1 cellular context compared by ENCODE assay signal in the genomic region with DNA sequence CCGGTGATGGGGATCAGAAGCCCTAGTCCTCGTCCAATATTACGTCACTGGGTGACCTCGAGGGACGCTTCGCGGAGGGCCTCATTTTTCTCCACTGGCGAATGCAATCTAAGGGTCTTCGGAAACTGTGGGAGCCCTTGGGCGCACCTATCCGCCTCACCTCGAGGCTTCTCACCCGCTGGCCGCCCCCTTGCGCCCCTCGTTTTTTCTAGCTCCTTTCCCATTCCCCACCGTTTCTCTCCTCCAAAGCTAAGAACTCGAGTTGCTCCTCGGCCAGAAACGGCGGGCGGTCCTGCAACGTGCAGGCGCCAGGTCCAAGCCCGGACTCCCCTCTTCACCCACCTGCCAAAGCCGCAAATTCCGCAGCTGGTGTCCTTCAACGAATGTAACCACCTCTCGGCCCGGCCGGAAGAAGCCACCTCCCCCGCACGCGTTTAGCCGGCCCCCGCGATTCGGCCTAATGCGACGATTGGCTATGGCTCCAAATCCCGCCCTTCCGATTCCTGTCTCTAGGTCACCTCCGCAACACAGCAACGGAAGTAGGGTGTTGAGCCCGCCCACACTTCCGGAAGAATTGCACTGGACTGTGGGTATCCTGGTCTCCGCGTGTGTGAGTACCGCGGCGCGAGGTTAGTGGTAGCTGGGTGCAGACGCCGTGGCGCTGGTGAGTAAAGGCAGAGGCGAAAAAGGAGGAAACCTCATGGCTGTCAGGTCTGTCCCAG.
A peak's percentile ranks its signal among the peaks of the same experiment; 100 is the strongest.
TF ChIP-seq lines count a peak whose summit lies in the region.

A gene with protein sequence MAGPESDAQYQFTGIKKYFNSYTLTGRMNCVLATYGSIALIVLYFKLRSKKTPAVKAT (minus strand): TSS at position 409 of the 722 bp plus-strand sequence. CDS start 4,018 bp downstream, outside the sequence.
A gene with protein sequence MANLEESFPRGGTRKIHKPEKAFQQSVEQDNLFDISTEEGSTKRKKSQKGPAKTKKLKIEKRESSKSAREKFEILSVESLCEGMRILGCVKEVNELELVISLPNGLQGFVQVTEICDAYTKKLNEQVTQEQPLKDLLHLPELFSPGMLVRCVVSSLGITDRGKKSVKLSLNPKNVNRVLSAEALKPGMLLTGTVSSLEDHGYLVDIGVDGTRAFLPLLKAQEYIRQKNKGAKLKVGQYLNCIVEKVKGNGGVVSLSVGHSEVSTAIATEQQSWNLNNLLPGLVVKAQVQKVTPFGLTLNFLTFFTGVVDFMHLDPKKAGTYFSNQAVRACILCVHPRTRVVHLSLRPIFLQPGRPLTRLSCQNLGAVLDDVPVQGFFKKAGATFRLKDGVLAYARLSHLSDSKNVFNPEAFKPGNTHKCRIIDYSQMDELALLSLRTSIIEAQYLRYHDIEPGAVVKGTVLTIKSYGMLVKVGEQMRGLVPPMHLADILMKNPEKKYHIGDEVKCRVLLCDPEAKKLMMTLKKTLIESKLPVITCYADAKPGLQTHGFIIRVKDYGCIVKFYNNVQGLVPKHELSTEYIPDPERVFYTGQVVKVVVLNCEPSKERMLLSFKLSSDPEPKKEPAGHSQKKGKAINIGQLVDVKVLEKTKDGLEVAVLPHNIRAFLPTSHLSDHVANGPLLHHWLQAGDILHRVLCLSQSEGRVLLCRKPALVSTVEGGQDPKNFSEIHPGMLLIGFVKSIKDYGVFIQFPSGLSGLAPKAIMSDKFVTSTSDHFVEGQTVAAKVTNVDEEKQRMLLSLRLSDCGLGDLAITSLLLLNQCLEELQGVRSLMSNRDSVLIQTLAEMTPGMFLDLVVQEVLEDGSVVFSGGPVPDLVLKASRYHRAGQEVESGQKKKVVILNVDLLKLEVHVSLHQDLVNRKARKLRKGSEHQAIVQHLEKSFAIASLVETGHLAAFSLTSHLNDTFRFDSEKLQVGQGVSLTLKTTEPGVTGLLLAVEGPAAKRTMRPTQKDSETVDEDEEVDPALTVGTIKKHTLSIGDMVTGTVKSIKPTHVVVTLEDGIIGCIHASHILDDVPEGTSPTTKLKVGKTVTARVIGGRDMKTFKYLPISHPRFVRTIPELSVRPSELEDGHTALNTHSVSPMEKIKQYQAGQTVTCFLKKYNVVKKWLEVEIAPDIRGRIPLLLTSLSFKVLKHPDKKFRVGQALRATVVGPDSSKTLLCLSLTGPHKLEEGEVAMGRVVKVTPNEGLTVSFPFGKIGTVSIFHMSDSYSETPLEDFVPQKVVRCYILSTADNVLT (N-terminal part only) (plus strand): TSS at position 560 of the 722 bp plus-strand sequence. CDS start 1,801 bp downstream, outside the sequence.

TF ChIP-seq in HepG2, 621 proteins besides CTCF, POLR2A, EP300 and RAD21 (continued from another document and continues in another):
- TF ChIP-seq YEATS2 (CRISPR knock-in tag; IDR thresholded peaks at IDR 0.05; ENCODE audit: borderline replicate concordance) (peak; percentile 97), ZFP36 (IDR thresholded peaks at IDR 0.05; ENCODE audit: borderline replicate concordance, low read depth, low read length, partially characterized antibody) (no peak), ARNT (IDR thresholded peaks at IDR 0.05) (no peak), ZNF24 (IDR thresholded peaks at IDR 0.05) (no peak), AGO1 (IDR thresholded peaks at IDR 0.05; ENCODE audit: low read depth, low read length, poor library complexity, severe bottlenecking) (peak; percentile 53), HMGA1 (CRISPR knock-in tag; conservative IDR thresholded peaks at IDR 0.05) (no peak), GABPA (IDR thresholded peaks at IDR 0.05; ENCODE audit: low read depth, low read length) (peak; percentile 97), GABPA (CRISPR knock-in tag; IDR thresholded peaks at IDR 0.05; ENCODE audit: low read depth) (peak; percentile 99), NR3C1 (CRISPR knock-in tag; IDR thresholded peaks at IDR 0.05) (no peak), ZNF496 (CRISPR knock-in tag; IDR thresholded peaks at IDR 0.05; ENCODE audit: insufficient replicate concordance) (no peak), SMAD3 (CRISPR knock-in tag; IDR thresholded peaks at IDR 0.05) (peak; percentile 81; the same call in 1 of the 2 replicates), HOXA9 (CRISPR knock-in tag; IDR thresholded peaks at IDR 0.05; ENCODE audit: borderline replicate concordance) (peak; percentile 72; the same call in 1 of the 2 replicates), HNRNPK (IDR thresholded peaks at IDR 0.05; ENCODE audit: low read depth, low read length, poor library complexity, severe bottlenecking) (no peak), ZNF562 (CRISPR knock-in tag; IDR thresholded peaks at IDR 0.05; ENCODE audit: borderline replicate concordance) (0 out of 2 replicates have a peak, but pooled peaks have one; percentile 40), RXRB (CRISPR knock-in tag; IDR thresholded peaks at IDR 0.05; ENCODE audit: borderline replicate concordance) (peak; percentile 63), ZNF251 (CRISPR knock-in tag; IDR thresholded peaks at IDR 0.05) (no peak), ZKSCAN5 (CRISPR knock-in tag; IDR thresholded peaks at IDR 0.05) (no peak), ZNF619 (CRISPR knock-in tag; IDR thresholded peaks at IDR 0.05) (0 out of 2 replicates have a peak, but pooled peaks have one; percentile 9), ZFY (CRISPR knock-in tag; IDR thresholded peaks at IDR 0.05) (peak; percentile 69), CENPT (CRISPR knock-in tag; IDR thresholded peaks at IDR 0.05; ENCODE audit: low read depth) (no peak), AHR (CRISPR knock-in tag; IDR thresholded peaks at IDR 0.05) (no peak; the same call in 1 of the 2 replicates), HNF4G (IDR thresholded peaks at IDR 0.05; ENCODE audit: borderline replicate concordance, low read depth, low read length) (no peak), HNF4G (CRISPR knock-in tag; IDR thresholded peaks at IDR 0.05; ENCODE audit: borderline replicate concordance, low read depth) (no peak), SMYD3 (CRISPR knock-in tag; IDR thresholded peaks at IDR 0.05) (no peak), SMAD1 (CRISPR knock-in tag; IDR thresholded peaks at IDR 0.05; ENCODE audit: borderline replicate concordance, low read depth) (no peak), ZNF264 (CRISPR knock-in tag; IDR thresholded peaks at IDR 0.05) (peak; percentile 77), MED13 (CRISPR knock-in tag; IDR thresholded peaks at IDR 0.05) (0 out of 2 replicates have a peak, but pooled peaks have one; percentile 24), NCOA2 (CRISPR knock-in tag; IDR thresholded peaks at IDR 0.05) (0 out of 2 replicates have a peak, but pooled peaks have one; percentile 31), NBN (conservative IDR thresholded peaks at IDR 0.05) (no peak), SNAI1 (CRISPR knock-in tag; IDR thresholded peaks at IDR 0.05; ENCODE audit: borderline replicate concordance) (no peak)
- TF ChIP-seq, protein P1, sequence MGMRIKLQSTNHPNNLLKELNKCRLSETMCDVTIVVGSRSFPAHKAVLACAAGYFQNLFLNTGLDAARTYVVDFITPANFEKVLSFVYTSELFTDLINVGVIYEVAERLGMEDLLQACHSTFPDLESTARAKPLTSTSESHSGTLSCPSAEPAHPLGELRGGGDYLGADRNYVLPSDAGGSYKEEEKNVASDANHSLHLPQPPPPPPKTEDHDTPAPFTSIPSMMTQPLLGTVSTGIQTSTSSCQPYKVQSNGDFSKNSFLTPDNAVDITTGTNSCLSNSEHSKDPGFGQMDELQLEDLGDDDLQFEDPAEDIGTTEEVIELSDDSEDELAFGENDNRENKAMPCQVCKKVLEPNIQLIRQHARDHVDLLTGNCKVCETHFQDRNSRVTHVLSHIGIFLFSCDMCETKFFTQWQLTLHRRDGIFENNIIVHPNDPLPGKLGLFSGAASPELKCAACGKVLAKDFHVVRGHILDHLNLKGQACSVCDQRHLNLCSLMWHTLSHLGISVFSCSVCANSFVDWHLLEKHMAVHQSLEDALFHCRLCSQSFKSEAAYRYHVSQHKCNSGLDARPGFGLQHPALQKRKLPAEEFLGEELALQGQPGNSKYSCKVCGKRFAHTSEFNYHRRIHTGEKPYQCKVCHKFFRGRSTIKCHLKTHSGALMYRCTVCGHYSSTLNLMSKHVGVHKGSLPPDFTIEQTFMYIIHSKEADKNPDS (CRISPR knock-in tag; IDR thresholded peaks at IDR 0.05) = 0 out of 2 replicates have a peak, but pooled peaks have one; percentile 76
- TF ChIP-seq, protein P2, sequence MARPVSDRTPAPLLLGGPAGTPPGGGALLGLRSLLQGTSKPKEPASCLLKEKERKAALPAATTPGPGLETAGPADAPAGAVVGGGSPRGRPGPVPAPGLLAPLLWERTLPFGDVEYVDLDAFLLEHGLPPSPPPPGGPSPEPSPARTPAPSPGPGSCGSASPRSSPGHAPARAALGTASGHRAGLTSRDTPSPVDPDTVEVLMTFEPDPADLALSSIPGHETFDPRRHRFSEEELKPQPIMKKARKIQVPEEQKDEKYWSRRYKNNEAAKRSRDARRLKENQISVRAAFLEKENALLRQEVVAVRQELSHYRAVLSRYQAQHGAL (CRISPR knock-in tag; IDR thresholded peaks at IDR 0.05; ENCODE audit: not compliant biosample characterization) = no peak
- TF ChIP-seq, protein P3, sequence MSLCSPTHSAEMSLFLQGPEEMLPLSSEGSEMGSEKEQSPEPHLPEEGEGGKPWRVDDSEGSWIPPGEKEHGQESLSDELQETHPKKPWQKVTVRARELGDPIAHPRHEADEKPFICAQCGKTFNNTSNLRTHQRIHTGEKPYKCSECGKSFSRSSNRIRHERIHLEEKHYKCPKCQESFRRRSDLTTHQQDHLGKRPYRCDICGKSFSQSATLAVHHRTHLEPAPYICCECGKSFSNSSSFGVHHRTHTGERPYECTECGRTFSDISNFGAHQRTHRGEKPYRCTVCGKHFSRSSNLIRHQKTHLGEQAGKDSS (CRISPR knock-in tag; IDR thresholded peaks at IDR 0.05; ENCODE audit: borderline replicate concordance, low read depth) = no peak; the same call in 1 of the 2 replicates
- TF ChIP-seq, protein P4, sequence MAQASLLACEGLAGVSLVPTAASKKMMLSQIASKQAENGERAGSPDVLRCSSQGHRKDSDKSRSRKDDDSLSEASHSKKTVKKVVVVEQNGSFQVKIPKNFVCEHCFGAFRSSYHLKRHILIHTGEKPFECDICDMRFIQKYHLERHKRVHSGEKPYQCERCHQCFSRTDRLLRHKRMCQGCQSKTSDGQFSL (CRISPR knock-in tag; IDR thresholded peaks at IDR 0.05) = no peak
- TF ChIP-seq, protein P5, sequence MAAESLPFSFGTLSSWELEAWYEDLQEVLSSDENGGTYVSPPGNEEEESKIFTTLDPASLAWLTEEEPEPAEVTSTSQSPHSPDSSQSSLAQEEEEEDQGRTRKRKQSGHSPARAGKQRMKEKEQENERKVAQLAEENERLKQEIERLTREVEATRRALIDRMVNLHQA (CRISPR knock-in tag; IDR thresholded peaks at IDR 0.05) = no peak
- TF ChIP-seq, protein P6, sequence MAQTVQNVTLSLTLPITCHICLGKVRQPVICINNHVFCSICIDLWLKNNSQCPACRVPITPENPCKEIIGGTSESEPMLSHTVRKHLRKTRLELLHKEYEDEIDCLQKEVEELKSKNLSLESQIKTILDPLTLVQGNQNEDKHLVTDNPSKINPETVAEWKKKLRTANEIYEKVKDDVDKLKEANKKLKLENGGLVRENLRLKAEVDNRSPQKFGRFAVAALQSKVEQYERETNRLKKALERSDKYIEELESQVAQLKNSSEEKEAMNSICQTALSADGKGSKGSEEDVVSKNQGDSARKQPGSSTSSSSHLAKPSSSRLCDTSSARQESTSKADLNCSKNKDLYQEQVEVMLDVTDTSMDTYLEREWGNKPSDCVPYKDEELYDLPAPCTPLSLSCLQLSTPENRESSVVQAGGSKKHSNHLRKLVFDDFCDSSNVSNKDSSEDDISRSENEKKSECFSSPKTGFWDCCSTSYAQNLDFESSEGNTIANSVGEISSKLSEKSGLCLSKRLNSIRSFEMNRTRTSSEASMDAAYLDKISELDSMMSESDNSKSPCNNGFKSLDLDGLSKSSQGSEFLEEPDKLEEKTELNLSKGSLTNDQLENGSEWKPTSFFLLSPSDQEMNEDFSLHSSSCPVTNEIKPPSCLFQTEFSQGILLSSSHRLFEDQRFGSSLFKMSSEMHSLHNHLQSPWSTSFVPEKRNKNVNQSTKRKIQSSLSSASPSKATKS (CRISPR knock-in tag; IDR thresholded peaks at IDR 0.05) = no peak
- TF ChIP-seq, protein P7, sequence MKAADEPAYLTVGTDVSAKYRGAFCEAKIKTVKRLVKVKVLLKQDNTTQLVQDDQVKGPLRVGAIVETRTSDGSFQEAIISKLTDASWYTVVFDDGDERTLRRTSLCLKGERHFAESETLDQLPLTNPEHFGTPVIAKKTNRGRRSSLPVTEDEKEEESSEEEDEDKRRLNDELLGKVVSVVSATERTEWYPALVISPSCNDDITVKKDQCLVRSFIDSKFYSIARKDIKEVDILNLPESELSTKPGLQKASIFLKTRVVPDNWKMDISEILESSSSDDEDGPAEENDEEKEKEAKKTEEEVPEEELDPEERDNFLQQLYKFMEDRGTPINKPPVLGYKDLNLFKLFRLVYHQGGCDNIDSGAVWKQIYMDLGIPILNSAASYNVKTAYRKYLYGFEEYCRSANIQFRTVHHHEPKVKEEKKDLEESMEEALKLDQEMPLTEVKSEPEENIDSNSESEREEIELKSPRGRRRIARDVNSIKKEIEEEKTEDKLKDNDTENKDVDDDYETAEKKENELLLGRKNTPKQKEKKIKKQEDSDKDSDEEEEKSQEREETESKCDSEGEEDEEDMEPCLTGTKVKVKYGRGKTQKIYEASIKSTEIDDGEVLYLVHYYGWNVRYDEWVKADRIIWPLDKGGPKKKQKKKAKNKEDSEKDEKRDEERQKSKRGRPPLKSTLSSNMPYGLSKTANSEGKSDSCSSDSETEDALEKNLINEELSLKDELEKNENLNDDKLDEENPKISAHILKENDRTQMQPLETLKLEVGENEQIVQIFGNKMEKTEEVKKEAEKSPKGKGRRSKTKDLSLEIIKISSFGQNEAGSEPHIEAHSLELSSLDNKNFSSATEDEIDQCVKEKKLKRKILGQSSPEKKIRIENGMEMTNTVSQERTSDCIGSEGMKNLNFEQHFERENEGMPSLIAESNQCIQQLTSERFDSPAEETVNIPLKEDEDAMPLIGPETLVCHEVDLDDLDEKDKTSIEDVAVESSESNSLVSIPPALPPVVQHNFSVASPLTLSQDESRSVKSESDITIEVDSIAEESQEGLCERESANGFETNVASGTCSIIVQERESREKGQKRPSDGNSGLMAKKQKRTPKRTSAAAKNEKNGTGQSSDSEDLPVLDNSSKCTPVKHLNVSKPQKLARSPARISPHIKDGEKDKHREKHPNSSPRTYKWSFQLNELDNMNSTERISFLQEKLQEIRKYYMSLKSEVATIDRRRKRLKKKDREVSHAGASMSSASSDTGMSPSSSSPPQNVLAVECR (CRISPR knock-in tag; IDR thresholded peaks at IDR 0.05; ENCODE audit: borderline replicate concordance) = peak; percentile 97
- TF ChIP-seq, protein P8, sequence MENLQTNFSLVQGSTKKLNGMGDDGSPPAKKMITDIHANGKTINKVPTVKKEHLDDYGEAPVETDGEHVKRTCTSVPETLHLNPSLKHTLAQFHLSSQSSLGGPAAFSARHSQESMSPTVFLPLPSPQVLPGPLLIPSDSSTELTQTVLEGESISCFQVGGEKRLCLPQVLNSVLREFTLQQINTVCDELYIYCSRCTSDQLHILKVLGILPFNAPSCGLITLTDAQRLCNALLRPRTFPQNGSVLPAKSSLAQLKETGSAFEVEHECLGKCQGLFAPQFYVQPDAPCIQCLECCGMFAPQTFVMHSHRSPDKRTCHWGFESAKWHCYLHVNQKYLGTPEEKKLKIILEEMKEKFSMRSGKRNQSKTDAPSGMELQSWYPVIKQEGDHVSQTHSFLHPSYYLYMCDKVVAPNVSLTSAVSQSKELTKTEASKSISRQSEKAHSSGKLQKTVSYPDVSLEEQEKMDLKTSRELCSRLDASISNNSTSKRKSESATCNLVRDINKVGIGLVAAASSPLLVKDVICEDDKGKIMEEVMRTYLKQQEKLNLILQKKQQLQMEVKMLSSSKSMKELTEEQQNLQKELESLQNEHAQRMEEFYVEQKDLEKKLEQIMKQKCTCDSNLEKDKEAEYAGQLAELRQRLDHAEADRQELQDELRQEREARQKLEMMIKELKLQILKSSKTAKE (CRISPR knock-in tag; IDR thresholded peaks at IDR 0.05; ENCODE audit: borderline replicate concordance) = no peak
